Comparison of ENCODE assay signal across 8 cellular contexts in the genomic region with DNA sequence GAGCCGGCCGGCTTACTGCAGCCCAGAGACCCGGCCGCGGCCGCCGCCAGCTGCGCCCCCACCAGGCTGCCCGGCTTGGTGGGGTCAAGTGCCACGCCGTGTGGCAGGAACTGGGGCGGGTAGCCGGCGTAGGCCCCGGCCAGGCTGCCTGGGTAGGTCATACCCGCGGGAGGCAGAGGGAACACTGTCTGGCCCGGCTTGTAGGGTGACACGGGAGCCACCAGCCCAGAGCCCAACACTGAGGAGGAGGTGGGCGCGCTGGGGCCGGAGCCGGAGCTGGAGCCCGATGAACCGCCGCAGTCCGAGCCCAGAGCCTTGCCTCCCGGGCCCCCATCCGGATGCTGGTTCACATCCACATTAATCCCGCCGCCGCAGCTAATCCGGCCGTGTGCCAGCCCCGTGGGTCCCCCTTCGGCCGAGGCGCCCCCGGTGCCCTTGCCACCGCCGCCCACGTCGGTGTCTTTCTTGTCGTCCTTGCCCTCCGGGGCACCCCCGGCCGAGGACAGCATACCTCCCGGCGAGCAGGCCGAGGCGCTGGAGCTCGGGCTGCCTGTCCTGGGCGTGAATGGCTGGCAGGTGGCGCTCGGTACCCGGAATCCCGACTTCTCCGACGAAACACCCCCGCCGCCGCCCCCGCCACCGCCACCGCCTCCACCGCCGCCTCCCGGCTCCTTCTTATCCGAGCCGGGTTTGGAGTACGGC. TPM values are rescaled to one million over a fixed set of nuclear protein-coding genes. Genes with fewer than 3 reads are reported as not detected.
DNase-seq lines count a peak whose midpoint lies in the region; ATAC-seq, FAIRE-seq and TF ChIP-seq lines count a peak whose summit lies in the region.

No MANE protein-coding gene starts in this region.

- dilution Hi-C loops in IMR-90 (cut with HindIII; ENCODE audit: low sequenced_read_pairs, unreplicated experiment) (no loop called here), keratinocyte (cut with MboI; ENCODE audit: extremely low pct_ligation_motif_present, low sequenced_read_pairs) (no loop called here)

- H3K36me3 ChIP-seq in IMR-90 (ENCODE audit: control insufficient read depth, insufficient read depth, low read length) (peaks cover 27% of the 10 kb centered on the region), keratinocyte (ENCODE audit: control insufficient read depth in 2 of 2, extremely low read depth in 1 of 2, insufficient read depth in 2 of 2, low read length in 2 of 2) (peaks cover 0 to under 1% of the 10 kb centered on the region in 2 experiments)

- peaks cover 30% of the 10 kb centered on the region for H3K79me2 ChIP-seq in keratinocyte (ENCODE audit: control insufficient read depth, insufficient read depth, low read length)

- WGBS in IMR-90 (ENCODE audit: extremely low coverage in 2 of 2, insufficient read length in 1 of 2), 2 experiments: 1% methylated on average over 21 of the region's 71 CpGs; no CpG with 5 or more reads in 1 of the 2 experiments

- DNase-seq in G401 (ENCODE audit: low spot score) (peak; percentile 50), IMR-90 (peak; percentile 69), T-helper 1 cell (peak in 3 of 5 donors; percentile 25 to 29 (median 25)), keratinocyte (ENCODE audit: low read depth, low spot score) (no peak), NCI-H1930 (lab: John Stamatoyannopoulos, UW) (no peak)
- DNase-seq in central memory CD8-positive, alpha-beta T cell (ENCODE audit: low spot score in 2 of 2): no peak

- peaks cover 8% of the 10 kb centered on the region for H3K36me3 Mint-ChIP-seq in central memory CD8-positive, alpha-beta T cell (ENCODE audit: insufficient read depth)

- no peak for TF ChIP-seq POLR2A in IMR-90 (IDR thresholded peaks at IDR 0.05; ENCODE audit: low read depth, low read length)

- no peak overlapping the region for H2BK20ac ChIP-seq in IMR-90 (ENCODE audit: low read depth, low read length)

- H3K4me3 ChIP-seq in IMR-90 (ENCODE audit: insufficient read depth, low read depth, low read length): peak overlapping the region; percentile 99
- H3K4me3 ChIP-seq in keratinocyte (ENCODE audit: control insufficient read depth in 2 of 3, extremely low read depth in 1 of 3, insufficient read depth in 2 of 3, low read depth in 1 of 3, low read length in 3 of 3): peak overlapping the region; percentile 93 to 97 (median 94)
- H3K4me3 ChIP-seq in skin epidermis: peak overlapping the region; percentile 62 to 93 (median 80)

- peaks cover 16% of the 10 kb centered on the region; the same call in 1 of the 2 replicates for H4K20me1 ChIP-seq in IMR-90 (ENCODE audit: insufficient read depth, low read length)
- H4K20me1 ChIP-seq in keratinocyte (ENCODE audit: control insufficient read depth, extremely low read depth, insufficient read depth, low read length): no peaks in the 10 kb centered on the region

- H3K27me3 ChIP-seq in IMR-90 (ENCODE audit: control insufficient read depth, insufficient read depth, low read length): 0 out of 2 replicates have a peak, but pooled peaks cover 3% of the 10 kb centered on the region
- no peaks in the 10 kb centered on the region for H3K27me3 ChIP-seq in keratinocyte (ENCODE audit: control insufficient read depth, extremely low read depth, insufficient read depth, low read length)

- TF ChIP-seq RAD21 in IMR-90 (IDR thresholded peaks at IDR 0.05; ENCODE audit: low read length): peak; percentile 54

- no peaks in the 10 kb centered on the region for H3K9me3 Mint-ChIP-seq in central memory CD8-positive, alpha-beta T cell

- POLR2A ChIA-PET in IMR-90 (lab: Charles Lee; ENCODE audit: unreplicated experiment): no interaction called here

- peak overlapping the region; percentile 100 for H3K27ac ChIP-seq in IMR-90 (ENCODE audit: insufficient read depth, low read length)
- peak overlapping the region; percentile 82 for H3K27ac ChIP-seq in keratinocyte (ENCODE audit: control insufficient read depth, insufficient read depth, low read length)
- peak overlapping the region; percentile 36 to 96 (median 88) for H3K27ac ChIP-seq in skin epidermis

- CTCF ChIA-PET in IMR-90 (lab: Yijun Ruan, JAX): interaction anchor here (0.6 to 1.0 kb wide), 3 partner anchors 292 to 628 kb away, joined by 3 to 4 read pairs (median 3); no protein-coding TSS in a partner anchor

- peaks cover 3 to 17% of the 10 kb centered on the region in 2 experiments; a peak in 3 of 4 replicates for H3K79me1 ChIP-seq in IMR-90 (ENCODE audit: low read depth in 1 of 2, low read length in 2 of 2)

- H2BK5ac ChIP-seq in IMR-90 (ENCODE audit: low read depth, low read length, poor library complexity, severe bottlenecking): peak overlapping the region; percentile 83

- TF ChIP-seq CTCF in IMR-90 (conservative IDR thresholded peaks at IDR 0.05; ENCODE audit: low read depth, low read length) (peak; percentile 46), keratinocyte (optimal IDR thresholded peaks at IDR 0.05 in 1 of 3, IDR thresholded peaks at IDR 0.05 in 1 of 3, conservative IDR thresholded peaks at IDR 0.05 in 1 of 3; ENCODE audit: extremely low read depth in 1 of 3, insufficient read depth in 2 of 3, low read length in 3 of 3) (peak; percentile 26 to 79 (median 70))

- intact Hi-C loops in IMR-90 (cut with micrococcal nuclease): loop anchor here (2.0 to 10.0 kb wide), 8 partner anchors 287 to 1713 kb away; partner anchors contain the start of gene SAMD8

- H3K9ac ChIP-seq in IMR-90 (ENCODE audit: low read depth, low read length): peak overlapping the region; percentile 99
- H3K9ac ChIP-seq in keratinocyte (ENCODE audit: control insufficient read depth, extremely low read depth, insufficient read depth, low read length): peak overlapping the region; percentile 85

- no peak overlapping the region; the same call in 1 of the 2 replicates for H3K14ac ChIP-seq in IMR-90 (replicated peaks; ENCODE audit: low read depth, low read length)

- H4K91ac ChIP-seq in IMR-90 (ENCODE audit: insufficient read depth, low read depth, low read length): peak overlapping the region; percentile 89

- FAIRE-seq in keratinocyte (lab: Jason Lieb, UNC): no peak

- H3K4me1 Mint-ChIP-seq in central memory CD8-positive, alpha-beta T cell: peaks cover 34% of the 10 kb centered on the region

- no peak overlapping the region for H3K23ac ChIP-seq in IMR-90 (ENCODE audit: low read depth, low read length)

- H2BK15ac ChIP-seq in IMR-90 (ENCODE audit: low read depth, low read length): no peak overlapping the region

- no TSS peak for BruUV-seq in IMR-90 (replicated peaks; lab: Mats Ljungman, UMichigan)

- ATAC-seq in IMR-90 (ENCODE audit: low read depth) (no peak), GM21529 (IDR thresholded peaks at IDR 0.05; ENCODE audit: unreplicated experiment) (no peak)
- no peak for ATAC-seq in central memory CD8-positive, alpha-beta T cell (replicated peaks; ENCODE audit: extremely low read depth, poor library complexity, severe bottlenecking)

- no peak overlapping the region for H3K27ac Mint-ChIP-seq in central memory CD8-positive, alpha-beta T cell (ENCODE audit: low read depth)

- H2AK5ac ChIP-seq in IMR-90 (ENCODE audit: low read depth, low read length): peak overlapping the region; percentile 74; the same call in 1 of the 2 replicates

- H3K4ac ChIP-seq in IMR-90 (ENCODE audit: low read depth, low read length): peak overlapping the region; percentile 75; the same call in 1 of the 2 replicates

- peak overlapping the region; percentile 77 for H3K4me3 Mint-ChIP-seq in central memory CD8-positive, alpha-beta T cell

- H3K4me2 ChIP-seq in IMR-90 (ENCODE audit: low read depth, low read length) (peak overlapping the region; percentile 89; the same call in 1 of the 2 replicates), keratinocyte (ENCODE audit: control insufficient read depth, extremely low read depth, insufficient read depth, low read depth, low read length) (peak overlapping the region; percentile 78)

- H2AK9ac ChIP-seq in IMR-90 (replicated peaks; ENCODE audit: low read depth, low read length, poor library complexity): peak overlapping the region; percentile 83

- H3K56ac ChIP-seq in IMR-90 (ENCODE audit: extremely low read depth, insufficient read depth, low read length): no peak overlapping the region; the same call in 1 of the 2 replicates

- peaks cover 13% of the 10 kb centered on the region; the same call in 1 of the 2 replicates for H3K4me1 ChIP-seq in IMR-90 (ENCODE audit: control insufficient read depth, insufficient read depth, low read length)
- peaks cover 26% of the 10 kb centered on the region for H3K4me1 ChIP-seq in keratinocyte (ENCODE audit: control insufficient read depth, extremely low read depth, insufficient read depth, low read length)

- H2AFZ ChIP-seq in IMR-90 (replicated peaks; ENCODE audit: low read length, poor library complexity): peak overlapping the region; percentile 99
- peak overlapping the region; percentile 26 for H2AFZ ChIP-seq in keratinocyte (ENCODE audit: control insufficient read depth, low read length)

- no peak overlapping the region for H4K5ac ChIP-seq in IMR-90 (ENCODE audit: low read depth, low read length)

- peaks cover 58% of the 10 kb centered on the region for H3K27me3 Mint-ChIP-seq in central memory CD8-positive, alpha-beta T cell

- H3K9me1 ChIP-seq in IMR-90 (ENCODE audit: insufficient read depth, low read length): peaks cover 5% of the 10 kb centered on the region; the same call in 1 of the 2 replicates
- no peaks in the 10 kb centered on the region for H3K9me1 ChIP-seq in keratinocyte (ENCODE audit: control insufficient read depth, extremely low read depth, insufficient read depth, low read length)

- peak overlapping the region; percentile 61 for H2BK120ac ChIP-seq in IMR-90 (ENCODE audit: low read depth, low read length)

- H3K9me3 ChIP-seq in IMR-90 (ENCODE audit: control insufficient read depth, insufficient read depth, low read length) (no peaks in the 10 kb centered on the region), keratinocyte (ENCODE audit: control insufficient read depth, low read depth, low read length) (no peaks in the 10 kb centered on the region)

- in situ Hi-C loops in G401 (cut with HindIII; ENCODE audit: low sequenced_read_pairs) (no loop called here), IMR-90 (cut with MboI; ENCODE audit: low sequenced_read_pairs) (loop anchor here (5.0 to 25.0 kb wide), 6 partner anchors 105 to 1713 kb away; no protein-coding TSS in a partner anchor)

- H3K18ac ChIP-seq in IMR-90 (ENCODE audit: low read depth, low read length): no peak overlapping the region; the same call in 1 of the 2 replicates

- peak overlapping the region in 1 of 2 experiments; percentile 2; a peak in 1 of 4 replicates for H4K8ac ChIP-seq in IMR-90 (ENCODE audit: low read depth in 2 of 2, low read length in 2 of 2)

RNA-seq across cellular contexts. Expression of gene ZNF503, which starts 2.0 kb away (rescaled TPM):
- 1.5 and 2.0 TPM in 2 replicates for total RNA-seq in G401 (2014; rRNA removed; shearing (Covaris generic))
- total RNA-seq in IMR-90 (2012; rRNA removed): 0.36 and 0.83 TPM in 2 replicates
- polyA plus RNA-seq in IMR-90 (2012; rRNA removed) (5.8 and 7.2 TPM in 2 replicates), keratinocyte (1.5 to 3.1 TPM (median 2.8 TPM) in 3 replicates)
- 9.6 and 16.1 TPM in 2 replicates for polyA plus RNA-seq in IMR-90 (2012; cell fraction: cytosol; rRNA removed)
- 7.7 and 20.9 TPM in 2 replicates for polyA plus RNA-seq in IMR-90 (2012; cell fraction: nucleus; rRNA removed; ENCODE audit: low replicate concordance)
- 5.3 TPM for polyA plus RNA-seq in keratinocyte (2011; ENCODE audit: low read depth)
- 1.6 and 3.4 TPM in 2 replicates for polyA plus RNA-seq in keratinocyte (2011; cell fraction: cytosol; rRNA removed)
- 7.3 and 10.0 TPM in 2 replicates for polyA plus RNA-seq in keratinocyte (2011; cell fraction: nucleus; rRNA removed)
- 8.2 and 11.6 TPM in 2 replicates for polyA plus RNA-seq in keratinocyte (2012; ENCODE audit: low replicate concordance)
- polyA minus RNA-seq in keratinocyte: 0.32 to 1.7 TPM (median 1.3 TPM) in 3 replicates
- 18.0 TPM for polyA minus RNA-seq in keratinocyte (2011; cell fraction: cytosol; rRNA and poly(A)+ RNA removed)
- polyA minus RNA-seq in keratinocyte (2011; cell fraction: nucleus; rRNA and poly(A)+ RNA removed): 13.2 and 16.4 TPM in 2 replicates

RNA-seq across cellular contexts. Expression of gene LRMDA, which starts 31.8 kb away (rescaled TPM):
- total RNA-seq in G401 (2014; rRNA removed; shearing (Covaris generic)): not detected in 2 replicates
- under 0.01 TPM in 1 of 2 replicates, not detected in the other for total RNA-seq in IMR-90 (2012; rRNA removed)
- polyA plus RNA-seq in IMR-90 (2012; rRNA removed) (0.07 TPM in 1 of 2 replicates, not detected in the other), keratinocyte (0.46 TPM in 1 of 3 replicates, not detected in the others)
- polyA plus RNA-seq in IMR-90 (2012; cell fraction: cytosol; rRNA removed): 0.01 TPM in 1 of 2 replicates, not detected in the other
- polyA plus RNA-seq in IMR-90 (2012; cell fraction: nucleus; rRNA removed; ENCODE audit: low replicate concordance): not detected in 2 replicates
- polyA plus RNA-seq in keratinocyte (2011; ENCODE audit: low read depth): not detected
- polyA plus RNA-seq in keratinocyte (2011; cell fraction: cytosol; rRNA removed): 0.32 TPM in 1 of 2 replicates, not detected in the other
- polyA plus RNA-seq in keratinocyte (2011; cell fraction: nucleus; rRNA removed): 0.60 TPM in 1 of 2 replicates, not detected in the other
- polyA plus RNA-seq in keratinocyte (2012; ENCODE audit: low replicate concordance): not detected in 2 replicates
- 1.0 TPM in 1 of 3 replicates, not detected in the others for polyA minus RNA-seq in keratinocyte
- polyA minus RNA-seq in keratinocyte (2011; cell fraction: cytosol; rRNA and poly(A)+ RNA removed): not detected
- 2.6 TPM in 1 of 2 replicates, not detected in the other for polyA minus RNA-seq in keratinocyte (2011; cell fraction: nucleus; rRNA and poly(A)+ RNA removed)

Comparison
In these comparisons a context has a peak if more than half of its experiments do, and no peak if none do; other contexts are left out.
1. DNase-seq: peak in G401 (single experiment), IMR-90 (single experiment) and T-helper 1 cell (3 of 5); none in central memory CD8-positive, alpha-beta T cell (0 of 2), keratinocyte (single experiment) and NCI-H1930 (0 of 2).
2. Peak in every context shown above with its lines, with median percentiles within 50 percentile points of each other: H3K27ac ChIP-seq and H3K4me3 ChIP-seq.